In genomic region chr2:102664439-102665042, GRCh38 we compare ENCODE assay signal across 1 cellular context.
A peak's percentile ranks its signal among the peaks of the same experiment; 100 is the strongest.
TF ChIP-seq lines count a peak whose summit lies in the region.

No MANE protein-coding gene starts in this region.

TF ChIP-seq in K562, 482 proteins besides CTCF, POLR2A, EP300 and RAD21 (continued from another document and continues in another):
- TF ChIP-seq UBTF (IDR thresholded peaks at IDR 0.05; ENCODE audit: borderline replicate concordance in 1 of 2, low read depth in 2 of 2, low read length in 2 of 2) (no peak), HMGN3 (IDR thresholded peaks at IDR 0.05; ENCODE audit: borderline replicate concordance, extremely low read depth, insufficient read length, low read depth, low read length) (no peak), USF1 (CRISPR knock-in tag; IDR thresholded peaks at IDR 0.05) (peak; percentile 60), POLR3G (IDR thresholded peaks at IDR 0.05; ENCODE audit: extremely low read depth, insufficient read length, insufficient replicate concordance) (no peak), KAT8 (IDR thresholded peaks at IDR 0.05; ENCODE audit: low read depth) (no peak), EWSR1 (IDR thresholded peaks at IDR 0.05; ENCODE audit: borderline replicate concordance, low read depth, partially characterized antibody) (no peak), LARP7 (IDR thresholded peaks at IDR 0.05) (no peak), ILF3 (IDR thresholded peaks at IDR 0.05; ENCODE audit: borderline replicate concordance) (no peak), MGA (IDR thresholded peaks at IDR 0.05) (no peak), RNF2 (IDR thresholded peaks at IDR 0.05) (no peak), BDP1 (IDR thresholded peaks at IDR 0.05; ENCODE audit: insufficient read depth, insufficient read length) (no peak), NFE2L1 (tag; IDR thresholded peaks at IDR 0.05; ENCODE audit: borderline replicate concordance, low read depth) (no peak), ZBTB17 (CRISPR knock-in tag; IDR thresholded peaks at IDR 0.05) (no peak), ZNF785 (CRISPR knock-in tag; IDR thresholded peaks at IDR 0.05) (no peak), PHB (CRISPR knock-in tag; IDR thresholded peaks at IDR 0.05) (no peak), EZH2 (IDR thresholded peaks at IDR 0.05; ENCODE audit: borderline replicate concordance, low read depth, low read length) (no peak), ETS1 (conservative IDR thresholded peaks at IDR 0.05; ENCODE audit: control insufficient read depth, low read depth, low read length) (no peak), HOMEZ (CRISPR knock-in tag; IDR thresholded peaks at IDR 0.05) (no peak), RFX5 (IDR thresholded peaks at IDR 0.05; ENCODE audit: low read depth, low read length) (no peak), ZKSCAN1 (IDR thresholded peaks at IDR 0.05; ENCODE audit: low read depth, low read length) (no peak), ZBTB11 (CRISPR knock-in tag; IDR thresholded peaks at IDR 0.05) (peak in 1 of 3 experiments; percentile 60; a peak in 2 of 6 replicates), ZNF583 (CRISPR knock-in tag; IDR thresholded peaks at IDR 0.05) (no peak), KLF10 (CRISPR knock-in tag; IDR thresholded peaks at IDR 0.05) (no peak), ZNF140 (CRISPR knock-in tag; IDR thresholded peaks at IDR 0.05) (no peak), BRF2 (IDR thresholded peaks at IDR 0.05; ENCODE audit: borderline replicate concordance, insufficient read depth, insufficient read length) (no peak), ZNF384 (IDR thresholded peaks at IDR 0.05; ENCODE audit: low read depth, low read length) (no peak), FIP1L1 (IDR thresholded peaks at IDR 0.05; ENCODE audit: low read depth, low read length, poor library complexity, severe bottlenecking) (no peak), ARID3A (IDR thresholded peaks at IDR 0.05; ENCODE audit: borderline replicate concordance, low read depth, low read length) (peak; percentile 69; the same call in 1 of the 2 replicates), ETV1 (tag; conservative IDR thresholded peaks at IDR 0.05; ENCODE audit: low read depth) (no peak), ZNF212 (CRISPR knock-in tag; IDR thresholded peaks at IDR 0.05) (no peak), GABPB1 (CRISPR knock-in tag; IDR thresholded peaks at IDR 0.05) (no peak)
